20 cellular contexts compared by ENCODE assay signal in the genomic region with DNA sequence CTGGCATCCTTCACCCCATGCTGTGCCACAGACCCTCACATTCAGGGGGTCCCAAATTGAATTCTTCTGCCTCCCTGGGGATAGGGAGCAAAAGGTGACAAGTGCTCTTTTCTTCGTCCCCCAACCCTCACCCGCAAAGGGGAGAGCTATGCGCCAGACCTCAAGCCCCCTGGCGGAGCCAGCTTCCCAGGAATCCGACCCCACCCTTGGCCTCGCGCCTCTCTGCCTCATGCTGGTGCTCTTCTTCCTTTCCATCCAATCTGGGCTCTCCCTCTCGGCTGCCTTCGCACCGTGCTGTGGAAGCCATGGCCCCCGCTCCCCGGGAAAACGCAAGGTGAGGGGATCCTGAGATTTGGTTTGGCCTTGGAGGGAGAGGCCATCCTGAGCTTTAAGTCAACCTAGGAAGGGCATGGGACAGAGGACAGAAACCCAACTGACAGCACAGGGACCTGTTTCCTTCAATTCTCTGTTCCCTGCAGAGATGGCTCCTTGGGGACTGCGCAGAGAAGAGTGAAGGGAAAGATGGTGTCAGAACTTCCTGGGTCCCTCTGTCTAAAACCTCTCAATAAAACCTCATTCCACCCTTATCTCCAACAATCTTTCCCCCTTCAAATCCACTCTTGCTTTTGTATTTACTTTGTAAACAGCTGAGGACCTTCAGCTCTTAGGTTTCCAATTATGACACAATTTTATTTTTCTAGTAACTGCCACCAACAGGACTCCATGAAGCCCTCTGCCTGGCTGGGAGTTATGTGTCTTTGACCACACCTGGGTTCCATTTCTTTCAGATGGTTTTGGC. TPM values are rescaled to one million over a fixed set of nuclear protein-coding genes. Genes with fewer than 3 reads are reported as not detected.
DNase-seq lines count a peak whose midpoint lies in the region; ATAC-seq and TF ChIP-seq lines count a peak whose summit lies in the region.
"Had no signal": no experiment of that assay in that cellular context is flagged by ENCODE, and none has a peak within 500 bp of the region (broad histone marks: within the 10 kb centered on the region; RNA-seq: fewer than 3 reads in every experiment).

No MANE protein-coding gene starts in this region.

- peak overlapping the region in 9 of 11 experiments; percentile 8 to 90 (median 66); a peak in 17 of 22 replicates for H3K4me2 ChIP-seq in BLaER1 treated with 17β-estradiol and CSF1 and Interleukin-3, amounts not matched to agents 10 nM and 100 nM

- no TSS peak for BruUV-seq in A673 (replicated peaks; lab: Mats Ljungman, UMichigan)

- H3K4me3 ChIP-seq in A673 (ENCODE audit: low read depth, low read length, poor library complexity, severe bottlenecking): no peak overlapping the region
- no peak overlapping the region for H3K4me3 ChIP-seq in BLaER1 treated with 17β-estradiol and CSF1 and Interleukin-3, amounts not matched to agents 10 nM and 100 nM
- H3K4me3 ChIP-seq: skin epidermis, stomach had no signal

- H3K9me3 ChIP-seq in A673 (ENCODE audit: low read depth, low read length, poor library complexity, severe bottlenecking): no peaks in the 10 kb centered on the region
- H3K9me3 ChIP-seq in BLaER1 treated with 17β-estradiol and CSF1 and Interleukin-3, amounts not matched to agents 10 nM and 100 nM (replicated peaks in 1 of 11): no peaks in the 10 kb centered on the region
- H3K9me3 ChIP-seq: Caco-2, stomach had no signal

- H3K4me3 Mint-ChIP-seq in brain (no peak overlapping the region), nephron progenitor cell (no peak overlapping the region)

- H3K9ac ChIP-seq in BLaER1 treated with 17β-estradiol and CSF1 and Interleukin-3, amounts not matched to agents 10 nM and 100 nM: peak overlapping the region in 5 of 11 experiments; percentile 24 to 43 (median 32); a peak in 5 of 22 replicates

- H3K27me3 Mint-ChIP-seq in brain: peaks cover 13% of the 10 kb centered on the region
- no peaks in the 10 kb centered on the region for H3K27me3 Mint-ChIP-seq in nephron progenitor cell (ENCODE audit: low read depth, poor library complexity)
- H3K27me3 Mint-ChIP-seq: naive thymus-derived CD4-positive, alpha-beta T cell had no signal

- ATAC-seq in GM19452 (IDR thresholded peaks at IDR 0.05; ENCODE audit: unreplicated experiment): no peak
- ATAC-seq in GM21737 (IDR thresholded peaks at IDR 0.05; ENCODE audit: unreplicated experiment): no peak
- ATAC-seq: naive thymus-derived CD4-positive, alpha-beta T cell had no signal

- H4K20me1 ChIP-seq in BLaER1 treated with 17β-estradiol and CSF1 and Interleukin-3, amounts not matched to agents 10 nM and 100 nM: no peaks in the 10 kb centered on the region

- intact Hi-C loops in A673 (cut with micrococcal nuclease; ENCODE audit: unreplicated experiment): no loop called here

- H3K36me3 Mint-ChIP-seq in brain (no peaks in the 10 kb centered on the region), nephron progenitor cell (ENCODE audit: low read depth) (no peaks in the 10 kb centered on the region)
- H3K36me3 Mint-ChIP-seq: naive thymus-derived CD4-positive, alpha-beta T cell had no signal

- H3K36me3 ChIP-seq in A673 (ENCODE audit: insufficient read depth, low read length, poor library complexity, severe bottlenecking): no peaks in the 10 kb centered on the region
- H3K36me3 ChIP-seq in BLaER1 treated with 17β-estradiol and CSF1 and Interleukin-3, amounts not matched to agents 10 nM and 100 nM: no peaks in the 10 kb centered on the region
- H3K36me3 ChIP-seq: stomach had no signal

- peak overlapping the region; percentile 59 for H3K27ac ChIP-seq in A673 (ENCODE audit: low read depth, low read length, poor library complexity, severe bottlenecking)
- peak overlapping the region in 7 of 11 experiments; percentile 51 to 91 (median 65); a peak in 9 of 22 replicates for H3K27ac ChIP-seq in BLaER1 treated with 17β-estradiol and CSF1 and Interleukin-3, amounts not matched to agents 10 nM and 100 nM
- H3K27ac ChIP-seq: foreskin keratinocyte, RWPE1, skin epidermis had no signal

- peak overlapping the region in 3 of 5 experiments; percentile 17 to 89 (median 77) for H3K27ac Mint-ChIP-seq in brain
- peak overlapping the region; percentile 70 for H3K27ac Mint-ChIP-seq in nephron progenitor cell

- CTCF ChIA-PET in A673 (lab: Charles Lee): no interaction called here

- H3K27me3 ChIP-seq in A673 (replicated peaks; ENCODE audit: insufficient read depth, low read depth, low read length, poor library complexity): no peaks in the 10 kb centered on the region
- no peaks in the 10 kb centered on the region for H3K27me3 ChIP-seq in BLaER1 treated with 17β-estradiol and CSF1 and Interleukin-3, amounts not matched to agents 10 nM and 100 nM
- H3K27me3 ChIP-seq: stomach had no signal

- peaks cover 33% of the 10 kb centered on the region for H3K4me1 ChIP-seq in A673 (ENCODE audit: insufficient read depth, low read length, poor library complexity, severe bottlenecking)
- H3K4me1 ChIP-seq in BLaER1 treated with 17β-estradiol and CSF1 and Interleukin-3, amounts not matched to agents 10 nM and 100 nM: peaks cover 52 to 94% (median 91%) of the 10 kb centered on the region in 10 experiments
- H3K4me1 ChIP-seq: foreskin keratinocyte had no signal

- H3K4me1 Mint-ChIP-seq in brain: peaks cover 21% of the 10 kb centered on the region
- peaks cover 78% of the 10 kb centered on the region for H3K4me1 Mint-ChIP-seq in nephron progenitor cell

- POLR2A ChIA-PET in A673 (lab: Charles Lee; ENCODE audit: low non-redundant PET): interaction anchor here (0.6 kb wide), 1 partner anchor 64 kb away, joined by 3 read pairs; no protein-coding TSS in a partner anchor

- H3K9me3 Mint-ChIP-seq in brain (peaks cover 0 to 3% (median 0%) of the 10 kb centered on the region in 5 experiments), nephron progenitor cell (no peaks in the 10 kb centered on the region)

- DNase-seq in A673 (ENCODE audit: low spot score) (no peak), nephron progenitor cell (no peak), NCI-H128 (lab: John Stamatoyannopoulos, UW; ENCODE audit: unreplicated experiment) (no peak)
- DNase-seq in activated effector memory CD4-positive, alpha-beta T cell treated with Interleukin-2 at 50 U/mL for 16 hours: no peak
- DNase-seq: activated effector memory CD4-positive, alpha-beta T cell treated with anti-CD3 and anti-CD28 coated beads, Interleukin-2, amount 50 U/mL, for 16 hours; Caco-2; central memory CD4-positive, alpha-beta T cell; foreskin keratinocyte; islet precursor cell; naive thymus-derived CD4-positive, alpha-beta T cell; NCI-H1048; NCI-H2081; trophoblast cell had no signal

- TF ChIP-seq CTCF in A673 (conservative IDR thresholded peaks at IDR 0.05; ENCODE audit: low read depth, low read length) (no peak), brain (conservative IDR thresholded peaks at IDR 0.05) (no peak), nephron progenitor cell (IDR thresholded peaks at IDR 0.05) (no peak)

RNA-seq across cellular contexts. Expression of gene CRB2, which starts 36.3 kb away (rescaled TPM):
- 0.47 and 0.55 TPM in 2 replicates for total RNA-seq in A673 (2021)
- 6.4 TPM for polyA plus RNA-seq in brain (ENCODE audit: insufficient read depth, low read depth, low replicate concordance)
- total RNA-seq: foreskin keratinocyte; naive thymus-derived CD4-positive, alpha-beta T cell had no signal
- polyA plus RNA-seq: foreskin keratinocyte; naive thymus-derived CD4-positive, alpha-beta T cell had no signal

RNA-seq across cellular contexts. Expression of gene STRBP, which starts 51.4 kb away (rescaled TPM):
- 79.4 and 84.9 TPM in 2 replicates for total RNA-seq in A673 (2021)
- polyA plus RNA-seq in brain (ENCODE audit: insufficient read depth, low read depth, low replicate concordance): 56.7 TPM
